Comparison of ENCODE assay signal across 15 cellular contexts in the genomic region with DNA sequence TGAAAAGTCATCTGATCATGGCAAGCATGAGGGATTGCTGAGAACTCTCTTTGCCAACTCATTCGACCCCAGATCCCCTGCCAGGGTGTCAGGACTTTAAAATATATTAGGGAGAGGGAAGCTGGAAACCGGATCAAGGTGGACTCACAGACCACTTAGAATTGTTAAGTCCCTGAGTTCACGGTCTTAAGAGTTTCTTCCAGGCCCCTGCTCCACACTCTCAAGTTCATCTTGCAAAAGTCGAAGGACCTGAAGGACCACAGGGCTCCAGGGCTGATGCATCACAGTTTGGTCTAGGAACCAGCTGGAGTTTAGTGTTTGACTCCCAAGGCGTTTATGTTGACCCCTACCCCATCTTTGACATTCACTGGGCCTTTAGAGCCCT. TPM values are rescaled to one million over a fixed set of nuclear protein-coding genes. Genes with fewer than 3 reads are reported as not detected.
DNase-seq lines count a peak whose midpoint lies in the region; ATAC-seq and TF ChIP-seq lines count a peak whose summit lies in the region.
"Had no signal": no experiment of that assay in that cellular context is flagged by ENCODE, and none has a peak within 500 bp of the region (broad histone marks: within the 10 kb centered on the region; RNA-seq: fewer than 3 reads in every experiment).

No MANE protein-coding gene starts in this region.

- intact Hi-C loops in heart right ventricle (cut with DNase I): no loop called here
- intact Hi-C loops in cardiac septum (cut with DNase I): loop anchor here (10.0 kb wide), 1 partner anchor 122 kb away; no protein-coding TSS in a partner anchor
- intact Hi-C loops in upper lobe of right lung (cut with DNase I): no loop called here

- peak overlapping the region; percentile 91 for H3K27ac Mint-ChIP-seq in nephron progenitor cell
- H3K27ac Mint-ChIP-seq: activated naive CD8-positive, alpha-beta T cell treated with anti-CD3 and anti-CD28 coated beads for 36 hours had no signal

- H3K27ac ChIP-seq in heart right ventricle: peak overlapping the region in 8 of 10 donors; percentile 75 to 93 (median 86)
- H3K27ac ChIP-seq in upper lobe of right lung: peak overlapping the region; percentile 84

- ATAC-seq in heart right ventricle (peak in 5 of 8 donors; percentile 3 to 34 (median 4)), upper lobe of right lung (peak; percentile 60), HG03039 (IDR thresholded peaks at IDR 0.05; ENCODE audit: unreplicated experiment) (no peak)
- ATAC-seq in activated CD4-positive, CD25-positive, alpha-beta regulatory T cell treated with anti-CD3 and anti-CD28 coated beads, Interleukin-2, amount 50 U/mL, for 24 hours: no peak

- TF ChIP-seq CTCF in heart right ventricle (IDR thresholded peaks at IDR 0.05) (no peak), epithelial cell of esophagus (IDR thresholded peaks at IDR 0.05; ENCODE audit: insufficient read depth, low read depth, low read length, missing control alignments) (no peak), nephron progenitor cell (IDR thresholded peaks at IDR 0.05) (no peak), upper lobe of right lung (IDR thresholded peaks at IDR 0.05) (no peak)

- no peaks in the 10 kb centered on the region for H3K36me3 Mint-ChIP-seq in nephron progenitor cell (ENCODE audit: low read depth)
- H3K36me3 Mint-ChIP-seq: activated naive CD8-positive, alpha-beta T cell treated with anti-CD3 and anti-CD28 coated beads for 36 hours had no signal

- no peaks in the 10 kb centered on the region for H3K9me3 Mint-ChIP-seq in nephron progenitor cell
- H3K9me3 Mint-ChIP-seq: activated naive CD8-positive, alpha-beta T cell treated with anti-CD3 and anti-CD28 coated beads for 36 hours had no signal

- H3K4me3 Mint-ChIP-seq in nephron progenitor cell: peak overlapping the region; percentile 78
- H3K4me3 Mint-ChIP-seq: activated naive CD8-positive, alpha-beta T cell treated with anti-CD3 and anti-CD28 coated beads for 36 hours had no signal

- H3K27me3 ChIP-seq in heart right ventricle (no peaks in the 10 kb centered on the region), upper lobe of right lung (no peaks in the 10 kb centered on the region)

- H3K4me1 ChIP-seq in heart right ventricle (peaks cover 0 to 38% (median 16%) of the 10 kb centered on the region in 9 donors), upper lobe of right lung (no peaks in the 10 kb centered on the region)

- H3K4me3 ChIP-seq in heart right ventricle (peak overlapping the region in 9 of 10 donors; percentile 33 to 71 (median 61)), epithelial cell of esophagus (ENCODE audit: low read length) (peak overlapping the region; percentile 77), upper lobe of right lung (peak overlapping the region; percentile 59)

- no peak for DNase-seq in heart right ventricle
- DNase-seq in cardiac septum (ENCODE audit: low spot score): no peak
- no peak for DNase-seq in epithelial cell of esophagus (ENCODE audit: low read depth)
- DNase-seq in nephron progenitor cell: no peak
- no peak for DNase-seq in upper lobe of right lung
- no peak for DNase-seq in effector CD8-positive, alpha-beta T cell (lab: John Stamatoyannopoulos, UW)
- DNase-seq: activated naive CD8-positive, alpha-beta T cell treated with anti-CD3 and anti-CD28 coated beads for 36 hours; DMS 273 treated with DMSO at 0.1 percent for 48 hours; dorsolateral prefrontal cortex; NCI-H1436 treated with DMSO at 0.1 percent for 48 hours; NCI-H524 had no signal

- 53 to 55% methylated on average over 5 of the region's 5 CpGs for WGBS in heart right ventricle, 2 donors

- peaks cover 27% of the 10 kb centered on the region for H3K4me1 Mint-ChIP-seq in nephron progenitor cell
- H3K4me1 Mint-ChIP-seq: activated naive CD8-positive, alpha-beta T cell treated with anti-CD3 and anti-CD28 coated beads for 36 hours had no signal

- no peaks in the 10 kb centered on the region for H3K27me3 Mint-ChIP-seq in nephron progenitor cell (ENCODE audit: low read depth, poor library complexity)

- H3K9me3 ChIP-seq in heart right ventricle: no peaks in the 10 kb centered on the region
- H3K9me3 ChIP-seq in upper lobe of right lung: no peaks in the 10 kb centered on the region

- no peaks in the 10 kb centered on the region for H3K36me3 ChIP-seq in heart right ventricle
- H3K36me3 ChIP-seq in upper lobe of right lung: no peaks in the 10 kb centered on the region

RNA-seq across cellular contexts. Expression of a gene that starts 0.5 kb away (rescaled TPM):
- total RNA-seq in heart right ventricle (10 to 100 TPM in 4 of 10 donors, 1 to 10 TPM in 6; 2.3 to 15.2 (median 7.6) TPM), cardiac septum (9.1 TPM), upper lobe of right lung (7.9 TPM)
- polyA plus RNA-seq in heart right ventricle: 1 to 10 TPM in 1 of 2 donors, under 1 TPM in 1; 0.84 to 1.3 TPM
- total RNA-seq: activated naive CD8-positive, alpha-beta T cell treated with anti-CD3 and anti-CD28 coated beads for 36 hours had no signal

RNA-seq across cellular contexts. Expression of a gene that starts 37.4 kb away (rescaled TPM):
- total RNA-seq in heart right ventricle (under 1 TPM in 2 of 10 donors, not detected in 8; 0.18 to 0.39 TPM), cardiac septum (not detected), upper lobe of right lung (0.32 TPM)
- polyA plus RNA-seq in heart right ventricle: under 1 TPM; 0.07 to 0.22 TPM
- total RNA-seq: activated naive CD8-positive, alpha-beta T cell treated with anti-CD3 and anti-CD28 coated beads for 36 hours; lower leg skin; sciatic nerve had no signal

Comparison
In these comparisons a context has a peak if more than half of its experiments do, and no peak if none do; other contexts are left out.
1. ATAC-seq: peak in heart right ventricle (5 of 8) and upper lobe of right lung (single experiment); none in HG03039 (single experiment) and activated CD4-positive, CD25-positive, alpha-beta regulatory T cell treated with anti-CD3 and anti-CD28 coated beads, Interleukin-2, amount 50 U/mL, for 24 hours (0 of 2).
2. Peak in every context shown above with its lines, with median percentiles within 50 percentile points of each other: H3K4me3 ChIP-seq.